ENCODE assay signal across 8 cellular contexts in genomic region chr1:145978860-145979745, GRCh38. TPM values are rescaled to one million over a fixed set of nuclear protein-coding genes. Genes with fewer than 3 reads are reported as not detected.
A peak's percentile ranks its signal among the peaks of the same experiment; 100 is the strongest.
DNase-seq lines count a peak whose midpoint lies in the region; ATAC-seq and TF ChIP-seq lines count a peak whose summit lies in the region.

No MANE protein-coding gene starts in this region.

- no peak overlapping the region for H3K27ac Mint-ChIP-seq in activated CD4-positive, alpha-beta T cell treated with anti-CD3 and anti-CD28 coated beads, Interleukin-2, amount 10 ng/mL, durations not matched to agents 24 days and 14 days

- DNase-seq in AG10803 (ENCODE audit: low read depth) (peak; percentile 100), NCI-H510A treated with DMSO at 0.1 percent for 48 hours (lab: John Stamatoyannopoulos, UW) (peak; percentile 96)
- peak; percentile 96 for DNase-seq in activated CD4-positive, alpha-beta T cell treated with anti-CD3 and anti-CD28 coated beads, Interleukin-2, amount 10 ng/mL, durations not matched to agents 24 days and 14 days
- DNase-seq in stimulated activated CD4-positive, alpha-beta T cell treated with anti-CD3 and anti-CD28 coated beads, Interleukin-4, amount 100 ng/mL, for 1 hour, result peak; percentile 72

- H3K4me1 ChIP-seq in duodenal mucosa (ENCODE audit: control insufficient read depth in 1 of 2, insufficient read depth in 2 of 2, low read length in 2 of 2) (peaks cover 47 to 50% of the 10 kb centered on the region in 2 donors), liver (ENCODE audit: control insufficient read depth in 4 of 4, insufficient read depth in 4 of 4, low read length in 3 of 4) (peaks cover 19 to 49% (median 35%) of the 10 kb centered on the region in 4 donors)

- H3K27me3 ChIP-seq in duodenal mucosa (ENCODE audit: control insufficient read depth in 1 of 2, insufficient read depth in 2 of 2, low read length in 2 of 2) (no peaks in the 10 kb centered on the region), liver (ENCODE audit: control insufficient read depth in 4 of 4, insufficient read depth in 4 of 4, low read length in 3 of 4) (no peaks in the 10 kb centered on the region)

- intact Hi-C loops in activated CD4-positive, alpha-beta T cell treated with anti-CD3 and anti-CD28 coated beads, Interleukin-2, amount 10 ng/mL, durations not matched to agents 24 days and 14 days (cut with micrococcal nuclease), result loop anchor here (1.0 to 5.0 kb wide), 3 partner anchors 15 to 56 kb away; partner anchors contain the start of genes ANKRD34A, POLR3GL and RBM8A

- no peaks in the 10 kb centered on the region for H3K36me3 ChIP-seq in duodenal mucosa (ENCODE audit: control insufficient read depth in 1 of 2, insufficient read depth in 2 of 2, low read length in 2 of 2)
- H3K36me3 ChIP-seq in liver (ENCODE audit: control insufficient read depth in 4 of 4, insufficient read depth in 3 of 4, low read depth in 1 of 4, low read length in 3 of 4), result peaks cover 0 to 8% (median 0%) of the 10 kb centered on the region in 4 donors

- H3K9me3 Mint-ChIP-seq in activated CD4-positive, alpha-beta T cell treated with anti-CD3 and anti-CD28 coated beads, Interleukin-2, amount 10 ng/mL, durations not matched to agents 24 days and 14 days, result no peaks in the 10 kb centered on the region

- H3K9me3 ChIP-seq in duodenal mucosa (ENCODE audit: control insufficient read depth in 1 of 2, low read length in 2 of 2) (no peaks in the 10 kb centered on the region), liver (ENCODE audit: control insufficient read depth in 4 of 4, low read length in 3 of 4) (no peaks in the 10 kb centered on the region)

- peak; percentile 24 to 26 for TF ChIP-seq RAD21 in liver (IDR thresholded peaks at IDR 0.05)

- H3K36me3 Mint-ChIP-seq in activated CD4-positive, alpha-beta T cell treated with anti-CD3 and anti-CD28 coated beads, Interleukin-2, amount 10 ng/mL, durations not matched to agents 24 days and 14 days (ENCODE audit: low read depth), result no peaks in the 10 kb centered on the region

- H3K9ac ChIP-seq in duodenal mucosa (ENCODE audit: low read depth in 1 of 2, low read length in 2 of 2) (peak overlapping the region; percentile 53 to 67), liver (ENCODE audit: low read depth in 1 of 2, low read length in 2 of 2) (peak overlapping the region; percentile 59 to 84)

- no peaks in the 10 kb centered on the region for H3K27me3 Mint-ChIP-seq in activated CD4-positive, alpha-beta T cell treated with anti-CD3 and anti-CD28 coated beads, Interleukin-2, amount 10 ng/mL, durations not matched to agents 24 days and 14 days

- TF ChIP-seq CTCF in AG10803 (conservative IDR thresholded peaks at IDR 0.05; ENCODE audit: low read length), result peak; percentile 43
- no peak for TF ChIP-seq CTCF in liver (IDR thresholded peaks at IDR 0.05; ENCODE audit: low read depth, low read length, missing input control)

- peaks cover 12% of the 10 kb centered on the region for H3K4me1 Mint-ChIP-seq in activated CD4-positive, alpha-beta T cell treated with anti-CD3 and anti-CD28 coated beads, Interleukin-2, amount 10 ng/mL, durations not matched to agents 24 days and 14 days

- ATAC-seq in GM19025 (IDR thresholded peaks at IDR 0.05; ENCODE audit: low read depth, unreplicated experiment), result peak; percentile 83
- ATAC-seq in HG03280 (IDR thresholded peaks at IDR 0.05; ENCODE audit: unreplicated experiment), result peak; percentile 87

- WGBS in liver, result 51% methylated on average over 9 of the region's 9 CpGs

- H3K4me3 ChIP-seq in AG10803 (ENCODE audit: low read length) (peak overlapping the region; percentile 46), duodenal mucosa (ENCODE audit: low read depth in 1 of 2, low read length in 2 of 2) (peak overlapping the region; percentile 48 to 50), liver (ENCODE audit: low read depth in 1 of 3, low read length in 3 of 3) (no peak overlapping the region)

- H3K4me3 Mint-ChIP-seq in activated CD4-positive, alpha-beta T cell treated with anti-CD3 and anti-CD28 coated beads, Interleukin-2, amount 10 ng/mL, durations not matched to agents 24 days and 14 days, result no peak overlapping the region

- peak overlapping the region; percentile 89 for H3K27ac ChIP-seq in duodenal mucosa (ENCODE audit: low read depth, low read length)
- H3K27ac ChIP-seq in liver (ENCODE audit: low read depth in 1 of 2, low read length in 2 of 2), result peak overlapping the region; percentile 87 to 93

TF ChIP-seq in liver, 16 proteins besides CTCF, POLR2A, EP300 and RAD21 (continues in another document):
- no peak for TF ChIP-seq TAF1 (conservative IDR thresholded peaks at IDR 0.05)
- TF ChIP-seq, protein P1, sequence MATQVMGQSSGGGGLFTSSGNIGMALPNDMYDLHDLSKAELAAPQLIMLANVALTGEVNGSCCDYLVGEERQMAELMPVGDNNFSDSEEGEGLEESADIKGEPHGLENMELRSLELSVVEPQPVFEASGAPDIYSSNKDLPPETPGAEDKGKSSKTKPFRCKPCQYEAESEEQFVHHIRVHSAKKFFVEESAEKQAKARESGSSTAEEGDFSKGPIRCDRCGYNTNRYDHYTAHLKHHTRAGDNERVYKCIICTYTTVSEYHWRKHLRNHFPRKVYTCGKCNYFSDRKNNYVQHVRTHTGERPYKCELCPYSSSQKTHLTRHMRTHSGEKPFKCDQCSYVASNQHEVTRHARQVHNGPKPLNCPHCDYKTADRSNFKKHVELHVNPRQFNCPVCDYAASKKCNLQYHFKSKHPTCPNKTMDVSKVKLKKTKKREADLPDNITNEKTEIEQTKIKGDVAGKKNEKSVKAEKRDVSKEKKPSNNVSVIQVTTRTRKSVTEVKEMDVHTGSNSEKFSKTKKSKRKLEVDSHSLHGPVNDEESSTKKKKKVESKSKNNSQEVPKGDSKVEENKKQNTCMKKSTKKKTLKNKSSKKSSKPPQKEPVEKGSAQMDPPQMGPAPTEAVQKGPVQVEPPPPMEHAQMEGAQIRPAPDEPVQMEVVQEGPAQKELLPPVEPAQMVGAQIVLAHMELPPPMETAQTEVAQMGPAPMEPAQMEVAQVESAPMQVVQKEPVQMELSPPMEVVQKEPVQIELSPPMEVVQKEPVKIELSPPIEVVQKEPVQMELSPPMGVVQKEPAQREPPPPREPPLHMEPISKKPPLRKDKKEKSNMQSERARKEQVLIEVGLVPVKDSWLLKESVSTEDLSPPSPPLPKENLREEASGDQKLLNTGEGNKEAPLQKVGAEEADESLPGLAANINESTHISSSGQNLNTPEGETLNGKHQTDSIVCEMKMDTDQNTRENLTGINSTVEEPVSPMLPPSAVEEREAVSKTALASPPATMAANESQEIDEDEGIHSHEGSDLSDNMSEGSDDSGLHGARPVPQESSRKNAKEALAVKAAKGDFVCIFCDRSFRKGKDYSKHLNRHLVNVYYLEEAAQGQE (IDR thresholded peaks at IDR 0.05), result no peak
- TF ChIP-seq FOXA2 (IDR thresholded peaks at IDR 0.05), result no peak
- peak in 1 of 2 donors; percentile 39 for TF ChIP-seq RXRA (IDR thresholded peaks at IDR 0.05)
- TF ChIP-seq JUND (IDR thresholded peaks at IDR 0.05), result peak; percentile 78 to 79
- TF ChIP-seq NR2F2 (IDR thresholded peaks at IDR 0.05), result peak; percentile 31
- peak; percentile 70 for TF ChIP-seq SP1 (IDR thresholded peaks at IDR 0.05)
- no peak for TF ChIP-seq EGR1 (IDR thresholded peaks at IDR 0.05; ENCODE audit: low read depth in 2 of 2)
- TF ChIP-seq HNF4A (conservative IDR thresholded peaks at IDR 0.05), result no peak
- no peak for TF ChIP-seq HNF4G (IDR thresholded peaks at IDR 0.05)
- TF ChIP-seq GABPA (IDR thresholded peaks at IDR 0.05 in 1 of 2, conservative IDR thresholded peaks at IDR 0.05 in 1 of 2), result peak in 1 of 2 donors; percentile 45
- TF ChIP-seq MAX (IDR thresholded peaks at IDR 0.05), result peak; percentile 10
- TF ChIP-seq YY1 (IDR thresholded peaks at IDR 0.05), result no peak
- TF ChIP-seq ATF3 (IDR thresholded peaks at IDR 0.05), result no peak

RNA-seq across cellular contexts. Expression of gene POLR3GL, which starts 14.6 kb away (rescaled TPM):
- 12.1 and 12.6 TPM in 2 replicates for total RNA-seq in activated CD4-positive, alpha-beta T cell treated with anti-CD3 and anti-CD28 coated beads, Interleukin-2, amount 10 ng/mL, durations not matched to agents 24 days and 14 days
- 10 to 100 TPM; 11.9 to 12.7 TPM for total RNA-seq in liver
- polyA plus RNA-seq in liver, result 10 to 100 TPM; 19.8 to 23.4 TPM

RNA-seq across cellular contexts. Expression of gene ANKRD34A, which starts 14.7 kb away (rescaled TPM):
- 4.8 and 5.2 TPM in 2 replicates for total RNA-seq in activated CD4-positive, alpha-beta T cell treated with anti-CD3 and anti-CD28 coated beads, Interleukin-2, amount 10 ng/mL, durations not matched to agents 24 days and 14 days
- under 1 TPM in 1 of 2 donors, not detected in 1; 0.17 TPM for total RNA-seq in liver
- polyA plus RNA-seq in liver, result under 1 TPM; 0.06 to 0.13 TPM

RNA-seq across cellular contexts. Expression of gene TXNIP, which starts 17.3 kb away (rescaled TPM):
- 83.4 and 85.2 TPM in 2 replicates for total RNA-seq in activated CD4-positive, alpha-beta T cell treated with anti-CD3 and anti-CD28 coated beads, Interleukin-2, amount 10 ng/mL, durations not matched to agents 24 days and 14 days
- 100 to 1,000 TPM in 1 of 2 donors, 10 to 100 TPM in 1; 84.7 to 223 TPM for total RNA-seq in liver
- 10 to 100 TPM; 53.8 to 99.2 TPM for polyA plus RNA-seq in liver

RNA-seq across cellular contexts. Expression of gene LIX1L, which starts 21.3 kb away (rescaled TPM):
- total RNA-seq in activated CD4-positive, alpha-beta T cell treated with anti-CD3 and anti-CD28 coated beads, Interleukin-2, amount 10 ng/mL, durations not matched to agents 24 days and 14 days, result 37.8 and 38.4 TPM in 2 replicates
- 1 to 10 TPM; 6.5 to 8.6 TPM for total RNA-seq in liver
- 1 to 10 TPM; 4.6 to 6.0 TPM for polyA plus RNA-seq in liver

RNA-seq across cellular contexts. Expression of gene HJV, which starts 42.4 kb away (rescaled TPM):
- total RNA-seq in activated CD4-positive, alpha-beta T cell treated with anti-CD3 and anti-CD28 coated beads, Interleukin-2, amount 10 ng/mL, durations not matched to agents 24 days and 14 days, result not detected in 2 replicates
- 10 to 100 TPM; 68.0 to 80.5 TPM for total RNA-seq in liver
- 100 to 1,000 TPM; 115 to 138 TPM for polyA plus RNA-seq in liver

Comparison
In these comparisons a context has a peak if more than half of its experiments do, and no peak if none do; other contexts are left out.
1. H3K4me3 ChIP-seq: peak in AG10803 (single experiment) and duodenal mucosa (2 of 2); none in liver (0 of 3).
2. Peak in every context shown above with its lines, with median percentiles within 50 percentile points of each other: DNase-seq.